ENCODE assay signal across 12 cellular contexts in genomic region chr22:26617251-26618199, GRCh38. TPM values are rescaled to one million over a fixed set of nuclear protein-coding genes. Genes with fewer than 3 reads are reported as not detected.
DNase-seq lines count a peak whose midpoint lies in the region; ATAC-seq and TF ChIP-seq lines count a peak whose summit lies in the region.
"Had no signal": no experiment of that assay in that cellular context is flagged by ENCODE, and none has a peak within 500 bp of the region (broad histone marks: within the 10 kb centered on the region; RNA-seq: fewer than 3 reads in every experiment).

Gene CRYBB1 (minus strand): TSS chr22:26618027. CDS start chr22:26616319, 1,708 bp downstream.

- peaks cover 21% of the 10 kb centered on the region for H3F3A ChIP-seq in GM23338 (replicated peaks; ENCODE audit: low read depth)

- H3K27ac Mint-ChIP-seq in GM23338 (no peak within 1 kb of the TSS), osteocyte (ENCODE audit: unreplicated experiment) (no peak within 1 kb of the TSS)
- H3K27ac Mint-ChIP-seq: activated T-cell treated with anti-CD3 and anti-CD28 coated beads, Interleukin-2, amount 50 U/mL, for 72 hours; IgD-negative memory B cell had no signal

- H3K9me2 ChIP-seq in GM23338 (ENCODE audit: insufficient read depth) = no peaks in the 10 kb centered on the region

- H3K4me3 ChIP-seq in GM23338 (peak within 1 kb of the TSS; percentile 22; the same call in 1 of the 2 replicates), Peyer's patch (no peak within 1 kb of the TSS), fibroblast of villous mesenchyme (ENCODE audit: low read depth, low read length) (no peak within 1 kb of the TSS), osteoblast (ENCODE audit: insufficient read depth, low read length) (no peak within 1 kb of the TSS), MG63 (no peak within 1 kb of the TSS)

- H3K79me2 ChIP-seq in GM23338 (replicated peaks; ENCODE audit: insufficient read depth) = no peaks in the 10 kb centered on the region
- no peaks in the 10 kb centered on the region for H3K79me2 ChIP-seq in osteoblast (ENCODE audit: insufficient read depth, low read length)

- peak within 1 kb of the TSS; percentile 80 for H2AFZ ChIP-seq in GM23338
- peak within 1 kb of the TSS; percentile 20 for H2AFZ ChIP-seq in osteoblast (ENCODE audit: low read length)

- DNase-seq in GM23338 (ENCODE audit: low spot score) (peak; percentile 56), Peyer's patch (peak in 2 of 3 donors; percentile 52 to 53), fibroblast of villous mesenchyme (ENCODE audit: low read depth) (peak; percentile 47), osteoblast (ENCODE audit: insufficient read length, low spot score, missing footprints) (peak; percentile 68), NCI-H1436 treated with DMSO at 0.1 percent for 48 hours (lab: John Stamatoyannopoulos, UW) (no peak), osteocyte (ENCODE audit: extremely low spot score, unreplicated experiment) (no peak), MG63 (no peak)
- DNase-seq: activated T-cell treated with anti-CD3 and anti-CD28 coated beads, Interleukin-2, amount 50 U/mL, for 72 hours; stimulated activated CD4-positive, alpha-beta T cell treated with anti-CD3 and anti-CD28 coated beads, Interleukin-2, amount 100 ng/mL, for 24 hours had no signal

- peaks cover 25% of the 10 kb centered on the region for H3K27me3 ChIP-seq in GM23338 (ENCODE audit: insufficient read depth)
- no peaks in the 10 kb centered on the region for H3K27me3 ChIP-seq in Peyer's patch
- H3K27me3 ChIP-seq in osteoblast (ENCODE audit: insufficient read depth, low read length) = peaks cover 9% of the 10 kb centered on the region
- H3K27me3 ChIP-seq in MG63 = no peaks in the 10 kb centered on the region

- H4K20me1 ChIP-seq in GM23338 (replicated peaks; ENCODE audit: insufficient read depth) (no peaks in the 10 kb centered on the region), osteoblast (ENCODE audit: insufficient read depth, low read length) (no peaks in the 10 kb centered on the region)

- H3K36me3 ChIP-seq in GM23338 (ENCODE audit: insufficient read depth) (no peaks in the 10 kb centered on the region), Peyer's patch (no peaks in the 10 kb centered on the region), osteoblast (ENCODE audit: insufficient read depth, low read length) (no peaks in the 10 kb centered on the region), MG63 (no peaks in the 10 kb centered on the region)

- H3K9me3 Mint-ChIP-seq in GM23338 (no peaks in the 10 kb centered on the region), osteocyte (ENCODE audit: unreplicated experiment) (no peaks in the 10 kb centered on the region)
- H3K9me3 Mint-ChIP-seq: activated T-cell treated with anti-CD3 and anti-CD28 coated beads, Interleukin-2, amount 50 U/mL, for 72 hours; IgD-negative memory B cell had no signal

- H3K27ac ChIP-seq in GM23338 (ENCODE audit: low read depth) (0 out of 2 replicates have a peak within 1 kb of the TSS, but pooled peaks have one; percentile 58), Peyer's patch (peak within 1 kb of the TSS in 1 of 4 donors; percentile 10), osteoblast (ENCODE audit: low read depth, low read length) (no peak within 1 kb of the TSS)

- peaks cover 41% of the 10 kb centered on the region for H3K27me3 Mint-ChIP-seq in GM23338 (ENCODE audit: insufficient read depth, low read depth, poor library complexity)
- H3K27me3 Mint-ChIP-seq in osteocyte (ENCODE audit: unreplicated experiment) = peaks cover 48% of the 10 kb centered on the region

- peak within 1 kb of the TSS; percentile 74 for H3K4me2 ChIP-seq in GM23338
- H3K4me2 ChIP-seq in osteoblast (ENCODE audit: insufficient read depth, low read length) = no peak within 1 kb of the TSS

- H3K36me3 Mint-ChIP-seq in GM23338 (ENCODE audit: low read depth) = no peaks in the 10 kb centered on the region; the same call in 2 of the 3 replicates
- H3K36me3 Mint-ChIP-seq in osteocyte (ENCODE audit: unreplicated experiment) = no peaks in the 10 kb centered on the region
- H3K36me3 Mint-ChIP-seq: IgD-negative memory B cell had no signal

- peak within 1 kb of the TSS; percentile 12; the same call in 1 of the 3 replicates for H3K4me3 Mint-ChIP-seq in GM23338
- no peak within 1 kb of the TSS for H3K4me3 Mint-ChIP-seq in osteocyte (ENCODE audit: unreplicated experiment)
- H3K4me3 Mint-ChIP-seq: activated T-cell treated with anti-CD3 and anti-CD28 coated beads, Interleukin-2, amount 50 U/mL, for 72 hours had no signal

- H3K4me1 Mint-ChIP-seq in GM23338 = peaks cover 57% of the 10 kb centered on the region
- peaks cover 5% of the 10 kb centered on the region for H3K4me1 Mint-ChIP-seq in osteocyte (ENCODE audit: unreplicated experiment)

- ATAC-seq in GM23338 = peak; percentile 30
- ATAC-seq in GM18498 (IDR thresholded peaks at IDR 0.05; ENCODE audit: unreplicated experiment) = no peak
- ATAC-seq: activated T-cell treated with anti-CD3 and anti-CD28 coated beads, Interleukin-2, amount 50 U/mL, for 72 hours had no signal

- no peak for TF ChIP-seq CTCF in GM23338 (conservative IDR thresholded peaks at IDR 0.05; ENCODE audit: low read depth in 2 of 2)
- TF ChIP-seq CTCF in Peyer's patch (IDR thresholded peaks at IDR 0.05) = no peak
- TF ChIP-seq CTCF in fibroblast of villous mesenchyme (IDR thresholded peaks at IDR 0.05; ENCODE audit: insufficient read depth, low read depth, low read length) = no peak
- TF ChIP-seq CTCF in osteoblast (IDR thresholded peaks at IDR 0.05; ENCODE audit: extremely low read depth, low read depth, low read length) = no peak
- no peak for TF ChIP-seq CTCF in osteocyte (IDR thresholded peaks at IDR 0.05)

- no peaks in the 10 kb centered on the region for H3K9me3 ChIP-seq in Peyer's patch
- no peaks in the 10 kb centered on the region for H3K9me3 ChIP-seq in osteoblast (ENCODE audit: low read depth, low read length)
- H3K9me3 ChIP-seq in MG63 = no peaks in the 10 kb centered on the region

- H3K4me1 ChIP-seq in GM23338 (ENCODE audit: insufficient read depth) = peaks cover 52% of the 10 kb centered on the region
- peaks cover 0 to 3% (median 0%) of the 10 kb centered on the region in 4 donors for H3K4me1 ChIP-seq in Peyer's patch
- H3K4me1 ChIP-seq in osteoblast (ENCODE audit: insufficient read depth, low read length) = no peaks in the 10 kb centered on the region

- TF ChIP-seq POLR2A in Peyer's patch (IDR thresholded peaks at IDR 0.05) = no peak

TF ChIP-seq in GM23338, 12 proteins besides CTCF, POLR2A, EP300 and RAD21 (continues in another document):
- TF ChIP-seq STAT1 (IDR thresholded peaks at IDR 0.05; ENCODE audit: unreplicated experiment) = no peak
- TF ChIP-seq EZH2 (IDR thresholded peaks at IDR 0.05; ENCODE audit: low read depth, unreplicated experiment) = no peak
- TF ChIP-seq JUNB (IDR thresholded peaks at IDR 0.05; ENCODE audit: unreplicated experiment) = no peak
- no peak for TF ChIP-seq ZNF114 (CRISPR knock-in tag; IDR thresholded peaks at IDR 0.05)
- TF ChIP-seq POLR2AphosphoS5 (IDR thresholded peaks at IDR 0.05; ENCODE audit: low read depth) = no peak
- TF ChIP-seq REST (IDR thresholded peaks at IDR 0.05; ENCODE audit: unreplicated experiment) = no peak
- TF ChIP-seq, protein P1, sequence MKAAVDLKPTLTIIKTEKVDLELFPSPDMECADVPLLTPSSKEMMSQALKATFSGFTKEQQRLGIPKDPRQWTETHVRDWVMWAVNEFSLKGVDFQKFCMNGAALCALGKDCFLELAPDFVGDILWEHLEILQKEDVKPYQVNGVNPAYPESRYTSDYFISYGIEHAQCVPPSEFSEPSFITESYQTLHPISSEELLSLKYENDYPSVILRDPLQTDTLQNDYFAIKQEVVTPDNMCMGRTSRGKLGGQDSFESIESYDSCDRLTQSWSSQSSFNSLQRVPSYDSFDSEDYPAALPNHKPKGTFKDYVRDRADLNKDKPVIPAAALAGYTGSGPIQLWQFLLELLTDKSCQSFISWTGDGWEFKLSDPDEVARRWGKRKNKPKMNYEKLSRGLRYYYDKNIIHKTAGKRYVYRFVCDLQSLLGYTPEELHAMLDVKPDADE (IDR thresholded peaks at IDR 0.05) = no peak
- no peak for TF ChIP-seq EZH2phosphoT487 (IDR thresholded peaks at IDR 0.05; ENCODE audit: unreplicated experiment)
- TF ChIP-seq NANOG (IDR thresholded peaks at IDR 0.05; ENCODE audit: borderline replicate concordance) = no peak
- no peak for TF ChIP-seq CREB1 (CRISPR knock-in tag; IDR thresholded peaks at IDR 0.05; ENCODE audit: low read depth)

RNA-seq across cellular contexts. Expression of gene CRYBB1, which starts in this region (rescaled TPM):
- total RNA-seq in GM23338 (2014; rRNA removed; shearing (Covaris generic)) = 1.6 and 2.4 TPM in 2 replicates
- polyA plus RNA-seq in GM23338 (2016; fragmentation: Nextera tagmentation; extraction: Ambion mirVana) = 3.0 and 3.7 TPM in 2 replicates
- total RNA-seq in Peyer's patch = not detected
- total RNA-seq in fibroblast of villous mesenchyme = not detected in 2 replicates
- not detected in 2 replicates for total RNA-seq in osteoblast
- total RNA-seq in osteocyte = not detected in 2 replicates
- not detected in 2 replicates for total RNA-seq in MG63 (2014; rRNA removed; shearing (Covaris generic); ENCODE audit: low replicate concordance)
- total RNA-seq: activated T-cell treated with anti-CD3 and anti-CD28 coated beads, Interleukin-2, amount 50 U/mL, for 72 hours; mononuclear cell had no signal

Comparison
In these comparisons a context has a peak if more than half of its experiments do, and no peak if none do; other contexts are left out.
1. Peak in DNase-seq in Peyer's patch; RNA of the gene not detected or under 1 TPM.
2. Peak in DNase-seq in fibroblast of villous mesenchyme; RNA of the gene not detected or under 1 TPM.
3. Peak in DNase-seq in osteoblast; RNA of the gene not detected or under 1 TPM.